In genomic region chr1:23594149-23594917, GRCh38 we compare ENCODE assay signal across 12 cellular contexts. TPM values are rescaled to one million over a fixed set of nuclear protein-coding genes. Genes with fewer than 3 reads are reported as not detected.
DNase-seq lines count a peak whose midpoint lies in the region; ATAC-seq, FAIRE-seq and TF ChIP-seq lines count a peak whose summit lies in the region.
"Had no signal": no experiment of that assay in that cellular context is flagged by ENCODE, and none has a peak within 500 bp of the region (broad histone marks: within the 10 kb centered on the region; RNA-seq: fewer than 3 reads in every experiment).

No MANE protein-coding gene starts in this region.

- no peak overlapping the region for H2BK5ac ChIP-seq in IMR-90 (ENCODE audit: low read depth, low read length, poor library complexity, severe bottlenecking)

- no peak for TF ChIP-seq POLR2A in IMR-90 (IDR thresholded peaks at IDR 0.05; ENCODE audit: low read depth, low read length)

- H4K8ac ChIP-seq in IMR-90 (ENCODE audit: low read depth in 2 of 2, low read length in 2 of 2), result no peak overlapping the region

- TF ChIP-seq CTCF in IMR-90 (conservative IDR thresholded peaks at IDR 0.05; ENCODE audit: low read depth, low read length) (no peak), nephron (IDR thresholded peaks at IDR 0.05; ENCODE audit: unreplicated experiment in 3 of 3) (no peak)

- in situ Hi-C loops in IMR-90 (cut with MboI; ENCODE audit: low sequenced_read_pairs), result no loop called here

- peaks cover 37 to 91% (median 73%) of the 10 kb centered on the region in 4 donors for H3K4me1 Mint-ChIP-seq in CD4-positive, alpha-beta memory T cell
- H3K4me1 Mint-ChIP-seq in activated naive CD8-positive, alpha-beta T cell treated with anti-CD3 and anti-CD28 coated beads for 36 hours, result peaks cover 81% of the 10 kb centered on the region
- peaks cover 58% of the 10 kb centered on the region for H3K4me1 Mint-ChIP-seq in nephron

- no peak overlapping the region for H3K14ac ChIP-seq in IMR-90 (replicated peaks; ENCODE audit: low read depth, low read length)

- no TSS peak for BruUV-seq in IMR-90 (replicated peaks; lab: Mats Ljungman, UMichigan)

- H2AFZ ChIP-seq in IMR-90 (replicated peaks; ENCODE audit: low read length, poor library complexity), result no peak overlapping the region

- H3K4me1 ChIP-seq in CD4-positive, alpha-beta memory T cell (ENCODE audit: insufficient read depth, low read length), result peaks cover 81% of the 10 kb centered on the region
- peaks cover 11% of the 10 kb centered on the region for H3K4me1 ChIP-seq in IMR-90 (ENCODE audit: control insufficient read depth, insufficient read depth, low read length)

- H3K27ac ChIP-seq in CD4-positive, alpha-beta memory T cell (ENCODE audit: low read depth, low read length), result no peak overlapping the region
- no peak overlapping the region for H3K27ac ChIP-seq in IMR-90 (ENCODE audit: insufficient read depth, low read length)
- H3K27ac ChIP-seq: C4-2B, dorsolateral prefrontal cortex, SJSA1 had no signal

- no peaks in the 10 kb centered on the region for H3K27me3 ChIP-seq in CD4-positive, alpha-beta memory T cell (ENCODE audit: insufficient read depth, low read length)
- H3K27me3 ChIP-seq in IMR-90 (ENCODE audit: control insufficient read depth, insufficient read depth, low read length), result no peaks in the 10 kb centered on the region
- H3K27me3 ChIP-seq: dorsolateral prefrontal cortex, SJSA1 had no signal

- peaks cover 0 to 3% of the 10 kb centered on the region in 2 experiments; a peak in 1 of 4 replicates for H3K79me1 ChIP-seq in IMR-90 (ENCODE audit: low read depth in 1 of 2, low read length in 2 of 2)

- 0 out of 2 replicates have a peak overlapping the region, but pooled peaks have one; percentile 5 for H3K23ac ChIP-seq in IMR-90 (ENCODE audit: low read depth, low read length)

- no peak for TF ChIP-seq RAD21 in IMR-90 (IDR thresholded peaks at IDR 0.05; ENCODE audit: low read length)

- H4K5ac ChIP-seq in IMR-90 (ENCODE audit: low read depth, low read length), result no peak overlapping the region

- CTCF ChIA-PET in CD4-positive, alpha-beta memory T cell (lab: Charles Lee; ENCODE audit: partially characterized antibody), result interaction anchor here (0.6 to 5.2 kb wide), 9 partner anchors 8 to 276 kb away, joined by 3 to 28 read pairs (median 4); partner anchors contain the start of gene ID3
- CTCF ChIA-PET in IMR-90 (lab: Yijun Ruan, JAX), result no interaction called here

- no peak for FAIRE-seq in frontal cortex (lab: Jason Lieb, UNC)

- no peak overlapping the region for H3K18ac ChIP-seq in IMR-90 (ENCODE audit: low read depth, low read length)

- DNase-seq in CD4-positive, alpha-beta memory T cell, result no peak
- DNase-seq in IMR-90, result no peak
- no peak for DNase-seq in activated naive CD8-positive, alpha-beta T cell treated with anti-CD3 and anti-CD28 coated beads for 36 hours
- DNase-seq in stimulated activated CD4-positive, alpha-beta T cell treated with anti-CD3 and anti-CD28 coated beads, Interleukin-4, amount 100 ng/mL, for 1 hour, result no peak
- DNase-seq in T1000 (lab: John Stamatoyannopoulos, UW), result no peak
- no peak for DNase-seq in frontal cortex (ENCODE audit: low spot score in 2 of 2)
- DNase-seq in activated CD4-positive, CD25-positive, alpha-beta regulatory T cell treated with anti-CD3 and anti-CD28 coated beads, Interleukin-2, amount 50 U/mL, for 72 hours, result no peak
- DNase-seq: anterior cingulate cortex, dorsolateral prefrontal cortex had no signal

- no peak overlapping the region for H3K4me3 ChIP-seq in CD4-positive, alpha-beta memory T cell (ENCODE audit: low read length in 2 of 2)
- H3K4me3 ChIP-seq in IMR-90 (ENCODE audit: insufficient read depth, low read depth, low read length), result no peak overlapping the region
- H3K4me3 ChIP-seq: dorsolateral prefrontal cortex, SJSA1 had no signal

- peak overlapping the region in 2 of 8 donors; percentile 37 to 40 for H3K4me3 Mint-ChIP-seq in CD4-positive, alpha-beta memory T cell
- no peak overlapping the region for H3K4me3 Mint-ChIP-seq in activated naive CD8-positive, alpha-beta T cell treated with anti-CD3 and anti-CD28 coated beads for 36 hours
- H3K4me3 Mint-ChIP-seq in nephron, result no peak overlapping the region

- WGBS in IMR-90 (ENCODE audit: extremely low coverage in 2 of 2, insufficient read length in 1 of 2), 2 experiments, result 80% methylated on average over 1 of the region's 3 CpGs; no CpG with 5 or more reads in 1 of the 2 experiments

- H3K36me3 ChIP-seq in CD4-positive, alpha-beta memory T cell (ENCODE audit: insufficient read depth, low read length), result no peaks in the 10 kb centered on the region
- no peaks in the 10 kb centered on the region for H3K36me3 ChIP-seq in IMR-90 (ENCODE audit: control insufficient read depth, insufficient read depth, low read length)
- H3K36me3 ChIP-seq: SJSA1 had no signal

- H3K4me2 ChIP-seq in IMR-90 (ENCODE audit: low read depth, low read length), result no peak overlapping the region

- H3K9me1 ChIP-seq in IMR-90 (ENCODE audit: insufficient read depth, low read length), result peaks cover 3% of the 10 kb centered on the region; the same call in 1 of the 2 replicates

- intact Hi-C loops in CD4-positive, alpha-beta memory T cell (cut with micrococcal nuclease), result no loop called here
- intact Hi-C loops in IMR-90 (cut with micrococcal nuclease), result no loop called here

- H2BK20ac ChIP-seq in IMR-90 (ENCODE audit: low read depth, low read length), result 0 out of 2 replicates have a peak overlapping the region, but pooled peaks have one; percentile 5

- H3K36me3 Mint-ChIP-seq in CD4-positive, alpha-beta memory T cell, result no peaks in the 10 kb centered on the region
- H3K36me3 Mint-ChIP-seq in activated naive CD8-positive, alpha-beta T cell treated with anti-CD3 and anti-CD28 coated beads for 36 hours, result no peaks in the 10 kb centered on the region
- no peaks in the 10 kb centered on the region for H3K36me3 Mint-ChIP-seq in nephron (ENCODE audit: low read depth)

- ATAC-seq in IMR-90 (ENCODE audit: low read depth), result no peak

- dilution Hi-C loops in IMR-90 (cut with HindIII; ENCODE audit: low sequenced_read_pairs, unreplicated experiment), result no loop called here

- peak overlapping the region; percentile 23 for H4K91ac ChIP-seq in IMR-90 (ENCODE audit: insufficient read depth, low read depth, low read length)

- no peaks in the 10 kb centered on the region for H3K9me3 Mint-ChIP-seq in CD4-positive, alpha-beta memory T cell
- H3K9me3 Mint-ChIP-seq in activated naive CD8-positive, alpha-beta T cell treated with anti-CD3 and anti-CD28 coated beads for 36 hours, result peaks cover 2% of the 10 kb centered on the region
- H3K9me3 Mint-ChIP-seq in nephron, result no peaks in the 10 kb centered on the region

- peak overlapping the region in 6 of 7 donors; percentile 36 to 71 (median 66) for H3K27ac Mint-ChIP-seq in CD4-positive, alpha-beta memory T cell
- peak overlapping the region; percentile 57 for H3K27ac Mint-ChIP-seq in activated naive CD8-positive, alpha-beta T cell treated with anti-CD3 and anti-CD28 coated beads for 36 hours
- peak overlapping the region; percentile 44 to 71 (median 67) for H3K27ac Mint-ChIP-seq in nephron

- H4K20me1 ChIP-seq in IMR-90 (ENCODE audit: insufficient read depth, low read length), result no peaks in the 10 kb centered on the region

- H2AK5ac ChIP-seq in IMR-90 (ENCODE audit: low read depth, low read length), result peak overlapping the region; percentile 22

- no peak overlapping the region for H3K9ac ChIP-seq in IMR-90 (ENCODE audit: low read depth, low read length)

- H3K27me3 Mint-ChIP-seq in CD4-positive, alpha-beta memory T cell, result no peaks in the 10 kb centered on the region
- H3K27me3 Mint-ChIP-seq in activated naive CD8-positive, alpha-beta T cell treated with anti-CD3 and anti-CD28 coated beads for 36 hours, result no peaks in the 10 kb centered on the region
- H3K27me3 Mint-ChIP-seq in nephron (ENCODE audit: low read depth), result peaks cover 4% of the 10 kb centered on the region

- H2AK9ac ChIP-seq in IMR-90 (replicated peaks; ENCODE audit: low read depth, low read length, poor library complexity), result no peak overlapping the region

- no peaks in the 10 kb centered on the region for H3K9me3 ChIP-seq in CD4-positive, alpha-beta memory T cell (ENCODE audit: control insufficient read depth in 1 of 2, low read length in 2 of 2)
- no peaks in the 10 kb centered on the region for H3K9me3 ChIP-seq in IMR-90 (ENCODE audit: control insufficient read depth, insufficient read depth, low read length)
- H3K9me3 ChIP-seq: SJSA1 had no signal

- no peak overlapping the region for H3K56ac ChIP-seq in IMR-90 (ENCODE audit: extremely low read depth, insufficient read depth, low read length)

- H3K4ac ChIP-seq in IMR-90 (ENCODE audit: low read depth, low read length), result peak overlapping the region; percentile 59

- POLR2A ChIA-PET in CD4-positive, alpha-beta memory T cell (lab: Charles Lee; ENCODE audit: partially characterized antibody), result interaction anchor here (1.3 to 15.1 kb wide), 7 partner anchors 8 to 40 kb away, joined by 4 to 236 read pairs (median 38); partner anchors contain the start of gene ID3
- POLR2A ChIA-PET in IMR-90 (lab: Charles Lee; ENCODE audit: unreplicated experiment), result no interaction called here

- 0 out of 3 replicates have a peak overlapping the region, but pooled peaks have one; percentile 5 for H2BK15ac ChIP-seq in IMR-90 (ENCODE audit: low read depth, low read length)

- H2BK120ac ChIP-seq in IMR-90 (ENCODE audit: low read depth, low read length), result peak overlapping the region; percentile 5; the same call in 1 of the 2 replicates

TF ChIP-seq in IMR-90, 13 proteins besides CTCF, POLR2A, EP300 and RAD21:
- TF ChIP-seq RCOR1 (IDR thresholded peaks at IDR 0.05; ENCODE audit: insufficient replicate concordance, low read length), result peak; percentile 61
- TF ChIP-seq USF2 (IDR thresholded peaks at IDR 0.05; ENCODE audit: low read depth, low read length), result no peak
TF ChIP-seq in IMR-90: peak in this region for 1.

RNA-seq across cellular contexts. Expression of gene ID3, which starts 35.0 kb away (rescaled TPM):
- total RNA-seq in CD4-positive, alpha-beta memory T cell, result 10 to 100 TPM; 89.6 to 98.0 TPM
- 10 to 100 TPM in 1 of 2 donors, 1 to 10 TPM in 1; 8.9 to 20.1 TPM for polyA plus RNA-seq in CD4-positive, alpha-beta memory T cell
- total RNA-seq in IMR-90 (2012; rRNA removed), result 109 and 171 TPM in 2 replicates
- 304 and 385 TPM in 2 replicates for polyA plus RNA-seq in IMR-90 (2012; rRNA removed)
- polyA plus RNA-seq in IMR-90 (2012; cell fraction: cytosol; rRNA removed), result 781 and 851 TPM in 2 replicates
- 1,444 and 1,599 TPM in 2 replicates for polyA plus RNA-seq in IMR-90 (2012; cell fraction: nucleus; rRNA removed; ENCODE audit: low replicate concordance)
- total RNA-seq in activated naive CD8-positive, alpha-beta T cell treated with anti-CD3 and anti-CD28 coated beads for 36 hours, result 10 to 100 TPM; 59.1 to 59.5 TPM
- 22.4 TPM for total RNA-seq in frontal cortex
